Comparison of ENCODE assay signal across 38 cellular contexts in the genomic region with DNA sequence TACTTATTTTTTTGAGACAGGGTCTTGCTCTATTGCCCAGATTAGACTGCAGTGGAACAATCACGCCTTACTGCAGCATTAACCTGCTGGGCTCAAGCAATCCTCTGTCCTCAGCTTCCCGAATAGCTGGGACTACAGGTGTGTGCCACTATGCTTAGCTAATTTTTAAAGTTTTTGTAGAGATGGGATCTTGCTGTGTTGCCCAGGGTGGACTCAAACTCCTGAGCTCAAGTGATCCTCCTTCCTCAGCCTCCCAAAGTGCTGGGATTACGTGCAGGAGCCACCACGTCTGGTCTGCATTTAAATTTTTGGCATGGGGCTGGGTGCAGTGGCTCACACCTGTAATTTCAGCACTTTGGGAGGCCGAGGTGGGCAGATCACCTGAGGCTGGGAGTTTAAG.
"Had no signal": no experiment of that assay in that cellular context is flagged by ENCODE, and none has a peak within 500 bp of the region (broad histone marks: within the 10 kb centered on the region; RNA-seq: fewer than 3 reads in every experiment).

No MANE protein-coding gene starts in this region.

- ATAC-seq: activated CD4-positive, alpha-beta T cell treated with anti-CD3 and anti-CD28 coated beads for 36 hours; activated CD4-positive, CD25-positive, alpha-beta regulatory T cell treated with anti-CD3 and anti-CD28 coated beads, Interleukin-2, amount 50 U/mL, for 24 hours; activated CD8-positive, alpha-beta memory T cell treated with anti-CD3 and anti-CD28 coated beads, Interleukin-2, amount 10 ng/mL, durations not matched to agents 7 days and 5 days; activated CD8-positive, alpha-beta T cell treated with anti-CD3 and anti-CD28 coated beads, Interleukin-2, amount 10 ng/mL, durations not matched to agents 7 days and 5 days; activated naive CD8-positive, alpha-beta T cell treated with anti-CD3 and anti-CD28 coated beads, Interleukin-2, amount 50 U/mL, for 24 hours had no signal

- H3K27ac ChIP-seq: ascending aorta, cardiac muscle cell, VCaP had no signal

- H3K27ac Mint-ChIP-seq: activated CD4-positive, alpha-beta memory T cell treated with anti-CD3 and anti-CD28 coated beads, Interleukin-2, amount 10 ng/mL, durations not matched to agents 7 days and 5 days; activated CD4-positive, alpha-beta T cell treated with anti-CD3 and anti-CD28 coated beads for 36 hours; activated CD4-positive, alpha-beta T cell treated with anti-CD3 and anti-CD28 coated beads, Interleukin-2, amount 10 ng/mL, durations not matched to agents 7 days and 5 days; activated CD8-positive, alpha-beta memory T cell treated with anti-CD3 and anti-CD28 coated beads, Interleukin-2, amount 10 ng/mL, durations not matched to agents 7 days and 5 days; activated CD8-positive, alpha-beta T cell treated with anti-CD3 and anti-CD28 coated beads, Interleukin-2, amount 10 ng/mL, durations not matched to agents 7 days and 5 days; activated naive CD4-positive, alpha-beta T cell treated with anti-CD3 and anti-CD28 coated beads, Interleukin-2, amount 10 ng/mL, durations not matched to agents 7 days and 5 days; activated naive CD4-positive, alpha-beta T cell treated with anti-CD3 and anti-CD28 coated beads, Interleukin-2, amount 50 U/mL, for 24 hours; activated naive CD8-positive, alpha-beta T cell; activated naive CD8-positive, alpha-beta T cell treated with anti-CD3 and anti-CD28 coated beads, Interleukin-2, amount 10 ng/mL, durations not matched to agents 7 days and 5 days; activated naive CD8-positive, alpha-beta T cell treated with anti-CD3 and anti-CD28 coated beads, Interleukin-2, amount 50 U/mL, for 24 hours; activated T-helper 2 cell treated with anti-CD3 and anti-CD28 coated beads, Interferon-gamma antibody, Interleukin-2, Interleukin-4, amounts not matched to agents 10 μg/mL and 5 μg/mL and 100 μg/mL, durations not matched to agents 14 hours and 24 hours and 36 hours; brain; T-helper 1 cell treated with Interleukin-12 subunit alpha and Interleukin-12 subunit beta and Interleukin-4 antibody, amounts not matched to agents 30 μg/mL and 1 μg/mL, for 36 hours; T-helper 2 cell treated with Interferon-gamma antibody and Interleukin-4, amounts not matched to agents 5 μg/mL and 100 μg/mL, for 36 hours had no signal

- H3K27me3 ChIP-seq: ascending aorta, cardiac muscle cell had no signal

- H3K4me1 Mint-ChIP-seq: activated CD4-positive, alpha-beta memory T cell treated with anti-CD3 and anti-CD28 coated beads, Interleukin-2, amount 10 ng/mL, durations not matched to agents 7 days and 5 days; activated CD4-positive, alpha-beta T cell treated with anti-CD3 and anti-CD28 coated beads, Interleukin-2, amount 10 ng/mL, durations not matched to agents 7 days and 5 days; activated CD8-positive, alpha-beta memory T cell treated with anti-CD3 and anti-CD28 coated beads, Interleukin-2, amount 10 ng/mL, durations not matched to agents 7 days and 5 days; activated naive CD4-positive, alpha-beta T cell treated with anti-CD3 and anti-CD28 coated beads, Interleukin-2, amount 10 ng/mL, durations not matched to agents 7 days and 5 days; activated naive CD4-positive, alpha-beta T cell treated with anti-CD3 and anti-CD28 coated beads, Interleukin-2, amount 50 U/mL, for 24 hours; activated naive CD8-positive, alpha-beta T cell treated with anti-CD3 and anti-CD28 coated beads, Interleukin-2, amount 10 ng/mL, durations not matched to agents 7 days and 5 days; activated naive CD8-positive, alpha-beta T cell treated with anti-CD3 and anti-CD28 coated beads, Interleukin-2, amount 50 U/mL, for 24 hours; brain; central memory CD8-positive, alpha-beta T cell had no signal

- H3K9me3 ChIP-seq: ascending aorta had no signal

- FAIRE-seq: bronchial epithelial cell, TTC549 had no signal

- H3K4me3 ChIP-seq: ascending aorta, cardiac muscle cell had no signal

- H3K27me3 Mint-ChIP-seq: activated CD4-positive, alpha-beta memory T cell treated with anti-CD3 and anti-CD28 coated beads, Interleukin-2, amount 10 ng/mL, durations not matched to agents 7 days and 5 days; activated CD4-positive, alpha-beta T cell treated with anti-CD3 and anti-CD28 coated beads for 36 hours; activated CD4-positive, alpha-beta T cell treated with anti-CD3 and anti-CD28 coated beads, Interleukin-2, amount 10 ng/mL, durations not matched to agents 7 days and 5 days; activated CD8-positive, alpha-beta memory T cell treated with anti-CD3 and anti-CD28 coated beads, Interleukin-2, amount 10 ng/mL, durations not matched to agents 7 days and 5 days; activated naive CD4-positive, alpha-beta T cell treated with anti-CD3 and anti-CD28 coated beads, Interleukin-2, amount 10 ng/mL, durations not matched to agents 7 days and 5 days; activated naive CD4-positive, alpha-beta T cell treated with anti-CD3 and anti-CD28 coated beads, Interleukin-2, amount 50 U/mL, for 24 hours; activated naive CD8-positive, alpha-beta T cell; activated naive CD8-positive, alpha-beta T cell treated with anti-CD3 and anti-CD28 coated beads, Interleukin-2, amount 10 ng/mL, durations not matched to agents 7 days and 5 days; activated naive CD8-positive, alpha-beta T cell treated with anti-CD3 and anti-CD28 coated beads, Interleukin-2, amount 50 U/mL, for 24 hours; activated T-cell treated with anti-CD3 and anti-CD28 coated beads, Interleukin-2, amount 50 U/mL, for 24 hours; brain; central memory CD8-positive, alpha-beta T cell had no signal

- H3K9me3 Mint-ChIP-seq: activated CD4-positive, alpha-beta memory T cell treated with anti-CD3 and anti-CD28 coated beads, Interleukin-2, amount 10 ng/mL, durations not matched to agents 7 days and 5 days; activated CD4-positive, alpha-beta T cell treated with anti-CD3 and anti-CD28 coated beads, Interleukin-2, amount 10 ng/mL, durations not matched to agents 7 days and 5 days; activated naive CD4-positive, alpha-beta T cell treated with anti-CD3 and anti-CD28 coated beads, Interleukin-2, amount 10 ng/mL, durations not matched to agents 7 days and 5 days; activated naive CD4-positive, alpha-beta T cell treated with anti-CD3 and anti-CD28 coated beads, Interleukin-2, amount 50 U/mL, for 24 hours; activated naive CD8-positive, alpha-beta T cell treated with anti-CD3 and anti-CD28 coated beads, Interleukin-2, amount 10 ng/mL, durations not matched to agents 7 days and 5 days; activated naive CD8-positive, alpha-beta T cell treated with anti-CD3 and anti-CD28 coated beads, Interleukin-2, amount 50 U/mL, for 24 hours; activated T-cell treated with anti-CD3 and anti-CD28 coated beads, Interleukin-2, amount 50 U/mL, for 24 hours; activated T-helper 2 cell treated with anti-CD3 and anti-CD28 coated beads, Interferon-gamma antibody, Interleukin-2, Interleukin-4, amounts not matched to agents 10 μg/mL and 5 μg/mL and 100 μg/mL, durations not matched to agents 14 hours and 24 hours and 36 hours; brain; central memory CD8-positive, alpha-beta T cell; T-helper 1 cell treated with Interleukin-12 subunit alpha and Interleukin-12 subunit beta and Interleukin-4 antibody, amounts not matched to agents 30 μg/mL and 1 μg/mL, for 36 hours; T-helper 2 cell treated with Interferon-gamma antibody and Interleukin-4, amounts not matched to agents 5 μg/mL and 100 μg/mL, for 36 hours had no signal

- H3K4me1 ChIP-seq: ascending aorta had no signal

- H3K4me3 Mint-ChIP-seq: activated CD4-positive, alpha-beta memory T cell treated with anti-CD3 and anti-CD28 coated beads, Interleukin-2, amount 10 ng/mL, durations not matched to agents 7 days and 5 days; activated CD4-positive, alpha-beta T cell treated with anti-CD3 and anti-CD28 coated beads for 36 hours; activated CD4-positive, alpha-beta T cell treated with anti-CD3 and anti-CD28 coated beads, Interleukin-2, amount 10 ng/mL, durations not matched to agents 7 days and 5 days; activated CD8-positive, alpha-beta memory T cell treated with anti-CD3 and anti-CD28 coated beads, Interleukin-2, amount 10 ng/mL, durations not matched to agents 7 days and 5 days; activated CD8-positive, alpha-beta T cell treated with anti-CD3 and anti-CD28 coated beads, Interleukin-2, amount 10 ng/mL, durations not matched to agents 7 days and 5 days; activated naive CD4-positive, alpha-beta T cell treated with anti-CD3 and anti-CD28 coated beads, Interleukin-2, amount 10 ng/mL, durations not matched to agents 7 days and 5 days; activated naive CD4-positive, alpha-beta T cell treated with anti-CD3 and anti-CD28 coated beads, Interleukin-2, amount 50 U/mL, for 24 hours; activated naive CD8-positive, alpha-beta T cell; activated naive CD8-positive, alpha-beta T cell treated with anti-CD3 and anti-CD28 coated beads, Interleukin-2, amount 10 ng/mL, durations not matched to agents 7 days and 5 days; activated naive CD8-positive, alpha-beta T cell treated with anti-CD3 and anti-CD28 coated beads, Interleukin-2, amount 50 U/mL, for 24 hours; activated T-cell treated with anti-CD3 and anti-CD28 coated beads, Interleukin-2, amount 50 U/mL, for 24 hours; brain; central memory CD8-positive, alpha-beta T cell; T-helper 1 cell treated with Interleukin-12 subunit alpha and Interleukin-12 subunit beta and Interleukin-4 antibody, amounts not matched to agents 30 μg/mL and 1 μg/mL, for 36 hours; T-helper 2 cell treated with Interferon-gamma antibody and Interleukin-4, amounts not matched to agents 5 μg/mL and 100 μg/mL, for 36 hours had no signal

- DNase-seq: activated CD4-positive, alpha-beta memory T cell treated with anti-CD3 and anti-CD28 coated beads, Interleukin-2, amount 10 ng/mL, durations not matched to agents 7 days and 5 days; activated CD4-positive, alpha-beta T cell treated with anti-CD3 and anti-CD28 coated beads for 1 hour; activated CD4-positive, alpha-beta T cell treated with anti-CD3 and anti-CD28 coated beads for 36 hours; activated CD4-positive, alpha-beta T cell treated with anti-CD3 and anti-CD28 coated beads for 48 hours; activated CD4-positive, alpha-beta T cell treated with anti-CD3 and anti-CD28 coated beads, Interleukin-2, amount 10 ng/mL, durations not matched to agents 7 days and 5 days; activated CD4-positive, alpha-beta T cell treated with anti-CD3 and anti-CD28 coated beads, Interleukin-2, amount 50 U/mL, for 48 hours; activated CD4-positive, CD25-positive, alpha-beta regulatory T cell; activated CD8-positive, alpha-beta memory T cell treated with anti-CD3 and anti-CD28 coated beads for 24 hours; activated CD8-positive, alpha-beta memory T cell treated with anti-CD3 and anti-CD28 coated beads, Interleukin-2, amount 10 ng/mL, durations not matched to agents 7 days and 5 days; activated CD8-positive, alpha-beta memory T cell treated with anti-CD3 and anti-CD28 coated beads, Interleukin-2, amount 50 U/mL, for 48 hours; activated CD8-positive, alpha-beta T cell treated with anti-CD3 and anti-CD28 coated beads, Interleukin-2, amount 10 ng/mL, durations not matched to agents 7 days and 5 days; activated effector memory CD4-positive, alpha-beta T cell treated with Interleukin-2 at 50 U/mL for 16 hours; activated gamma-delta T cell; activated naive CD4-positive, alpha-beta T cell treated with anti-CD3 and anti-CD28 coated beads, Interleukin-2, amount 10 ng/mL, durations not matched to agents 7 days and 5 days; activated naive CD4-positive, alpha-beta T cell treated with Interleukin-2 at 50 U/mL for 16 hours; activated naive CD8-positive, alpha-beta T cell treated with anti-CD3 and anti-CD28 coated beads, Interleukin-2, amount 10 ng/mL, durations not matched to agents 7 days and 5 days; activated naive CD8-positive, alpha-beta T cell treated with anti-CD3 and anti-CD28 coated beads, Interleukin-2, amount 50 U/mL, for 24 hours; activated T-cell treated with anti-CD3 and anti-CD28 coated beads, Interleukin-2, amount 50 U/mL, for 24 hours; activated T-cell treated with anti-CD3 and anti-CD28 coated beads, Interleukin-2, amount 50 U/mL, for 48 hours; amygdala; anterior cingulate cortex; caudate nucleus; cerebellar nuclear complex; T-helper 2 cell; T-helper 9 cell had no signal
